Comparison of ENCODE assay signal across 26 cellular contexts in genomic region chr5:63774939-63775338, GRCh38.
"Had no signal": no experiment of that assay in that cellular context is flagged by ENCODE, and none has a peak within 500 bp of the region (broad histone marks: within the 10 kb centered on the region; RNA-seq: fewer than 3 reads in every experiment).

No MANE protein-coding gene starts in this region.

- ATAC-seq: gastrocnemius medialis; natural killer cell treated with Interleukin-12 subunit alpha and Interleukin-12 subunit beta and Interleukin-15 and Interleukin-18, amount 100 ng/mL, for 72 hours; right cardiac atrium; stimulated activated naive B cell treated with anti-CD40 and anti-IgM and Interleukin-4, amounts not matched to agents 10 μg/mL and 1 μg/mL and 100 μg/mL, for 72 hours had no signal

- H3K4me3 ChIP-seq: coronary artery, dorsolateral prefrontal cortex, gastrocnemius medialis, left ventricle myocardium inferior, lung, testis, transverse colon had no signal

- H3K9me3 ChIP-seq: gastrocnemius medialis, testis, transverse colon had no signal

- H3K4me1 ChIP-seq: gastrocnemius medialis, left ventricle myocardium inferior, testis, transverse colon had no signal

- H3K36me3 ChIP-seq: brain microvascular endothelial cell, gastrocnemius medialis, left ventricle myocardium inferior, transverse colon had no signal

- H3K27ac ChIP-seq: brain microvascular endothelial cell, coronary artery, dorsolateral prefrontal cortex, gastrocnemius medialis, left ventricle myocardium inferior, testis, transverse colon had no signal

- DNase-seq: activated CD4-positive, alpha-beta memory T cell treated with anti-CD3 and anti-CD28 coated beads for 36 hours; activated CD4-positive, alpha-beta T cell treated with anti-CD3 and anti-CD28 coated beads, Interleukin-2, amount 10 ng/mL, durations not matched to agents 24 days and 14 days; activated CD4-positive, CD25-positive, alpha-beta regulatory T cell treated with anti-CD3 and anti-CD28 coated beads, Interleukin-2, amount 50 U/mL, for 72 hours; activated CD8-positive, alpha-beta memory T cell treated with anti-CD3 and anti-CD28 coated beads, Interleukin-2, amount 50 U/mL, for 4 hours; activated effector memory CD4-positive, alpha-beta T cell treated with anti-CD3 and anti-CD28 coated beads, Interleukin-2, amount 50 U/mL, for 16 hours; activated naive CD4-positive, alpha-beta T cell treated with anti-CD3 and anti-CD28 coated beads, Interleukin-2, amount 10 ng/mL, durations not matched to agents 7 days and 5 days; activated naive CD8-positive, alpha-beta T cell treated with anti-CD3 and anti-CD28 coated beads, Interleukin-2, amount 10 ng/mL, durations not matched to agents 7 days and 5 days; activated T-cell treated with anti-CD3 and anti-CD28 coated beads, Interleukin-2, amount 50 U/mL, for 1 hour; amniotic stem cell; brain microvascular endothelial cell; dorsolateral prefrontal cortex; effector memory CD4-positive, alpha-beta T cell; erythroblast; gastrocnemius medialis; glutamatergic neuron; left ventricle myocardium inferior; mesendoderm; right cardiac atrium; stimulated activated CD4-positive, alpha-beta T cell treated with anti-CD3 and anti-CD28 coated beads, Interleukin-15, amount 100 ng/mL, for 24 hours; stimulated activated CD4-positive, alpha-beta T cell treated with anti-CD3 and anti-CD28 coated beads, Interleukin-2, amount 100 ng/mL, for 24 hours; stimulated activated naive B cell treated with anti-CD40 and anti-IgM and Interleukin-4, amounts not matched to agents 10 μg/mL and 1 μg/mL and 100 μg/mL, for 72 hours; testis; transverse colon had no signal

- H3K27me3 ChIP-seq: brain microvascular endothelial cell, dorsolateral prefrontal cortex, gastrocnemius medialis, testis, transverse colon had no signal
